14 cellular contexts compared by ENCODE assay signal in genomic region chr3:136925425-136926190, GRCh38. TPM values are rescaled to one million over a fixed set of nuclear protein-coding genes. Genes with fewer than 3 reads are reported as not detected.
DNase-seq lines count a peak whose midpoint lies in the region; ATAC-seq, FAIRE-seq and TF ChIP-seq lines count a peak whose summit lies in the region.
"Had no signal": no experiment of that assay in that cellular context is flagged by ENCODE, and none has a peak within 500 bp of the region (broad histone marks: within the 10 kb centered on the region; RNA-seq: fewer than 3 reads in every experiment).

No MANE protein-coding gene starts in this region.

- no peak for TF ChIP-seq CTCF in tibial nerve (IDR thresholded peaks at IDR 0.05)

- ATAC-seq in GM18909 (IDR thresholded peaks at IDR 0.05; ENCODE audit: poor library complexity, unreplicated experiment) = peak; percentile 70
- peak; percentile 63 for ATAC-seq in HG03175 (IDR thresholded peaks at IDR 0.05; ENCODE audit: unreplicated experiment)

- peaks cover 0 to 15% (median 0%) of the 10 kb centered on the region in 3 donors for H3K36me3 ChIP-seq in tibial nerve
- H3K36me3 ChIP-seq: breast epithelium had no signal

- TF ChIP-seq EP300 in tibial nerve (IDR thresholded peaks at IDR 0.05) = peak in 1 of 2 donors; percentile 3

- H3K27ac ChIP-seq in tibial nerve = no peak overlapping the region
- H3K27ac ChIP-seq: breast epithelium, SJCRH30 had no signal

- peaks cover 0 to 28% (median 6%) of the 10 kb centered on the region in 4 donors for H3K4me1 ChIP-seq in tibial nerve
- H3K4me1 ChIP-seq: breast epithelium had no signal

- H3K4me3 ChIP-seq in tibial nerve = no peak overlapping the region
- H3K4me3 ChIP-seq: breast epithelium, SJCRH30 had no signal

- H3K9me3 ChIP-seq in tibial nerve = peaks cover 0 to 8% (median 0%) of the 10 kb centered on the region in 4 donors
- H3K9me3 ChIP-seq: breast epithelium, SJCRH30 had no signal

- no peaks in the 10 kb centered on the region for H3K27me3 ChIP-seq in tibial nerve
- H3K27me3 ChIP-seq: breast epithelium, SJCRH30 had no signal

- no peak for TF ChIP-seq POLR2A in tibial nerve (IDR thresholded peaks at IDR 0.05)

- 68% methylated on average over 7 of the region's 7 CpGs for WGBS in tibial nerve, 2 donors

- DNase-seq in AML-193 (lab: John Stamatoyannopoulos, UW) (peak; percentile 17 to 36), NK-92 (lab: John Stamatoyannopoulos, UW; ENCODE audit: unreplicated experiment) (no peak), pons (ENCODE audit: low spot score) (no peak), tibial nerve (ENCODE audit: low spot score in 2 of 2) (no peak)
- no peak for DNase-seq in stimulated activated CD8-positive, alpha-beta memory T cell treated with anti-CD3 and anti-CD28 coated beads, Interleukin-4, amount 100 ng/mL, for 48 hours
- DNase-seq: activated CD4-positive, CD25-positive, alpha-beta regulatory T cell; NCI-H510A; SJCRH30; trophoblast cell had no signal

- FAIRE-seq in endometrium (lab: Jason Lieb, UNC) = peak; percentile 53

RNA-seq across cellular contexts. Expression of gene IL20RB, which starts 32.2 kb away (rescaled TPM):
- total RNA-seq in tibial nerve = 10 to 100 TPM; 16.8 to 50.9 (median 45.3) TPM
- total RNA-seq: epithelial cell of proximal tubule had no signal

Comparison
In these comparisons a context has a peak if more than half of its experiments do, and no peak if none do; other contexts are left out.
1. DNase-seq: peak in AML-193 (2 of 2); none in NK-92 (single experiment), pons (single experiment), tibial nerve (0 of 2) and stimulated activated CD8-positive, alpha-beta memory T cell treated with anti-CD3 and anti-CD28 coated beads, Interleukin-4, amount 100 ng/mL, for 48 hours (single experiment).